ENCODE assay signal across 9 cellular contexts in the genomic region with DNA sequence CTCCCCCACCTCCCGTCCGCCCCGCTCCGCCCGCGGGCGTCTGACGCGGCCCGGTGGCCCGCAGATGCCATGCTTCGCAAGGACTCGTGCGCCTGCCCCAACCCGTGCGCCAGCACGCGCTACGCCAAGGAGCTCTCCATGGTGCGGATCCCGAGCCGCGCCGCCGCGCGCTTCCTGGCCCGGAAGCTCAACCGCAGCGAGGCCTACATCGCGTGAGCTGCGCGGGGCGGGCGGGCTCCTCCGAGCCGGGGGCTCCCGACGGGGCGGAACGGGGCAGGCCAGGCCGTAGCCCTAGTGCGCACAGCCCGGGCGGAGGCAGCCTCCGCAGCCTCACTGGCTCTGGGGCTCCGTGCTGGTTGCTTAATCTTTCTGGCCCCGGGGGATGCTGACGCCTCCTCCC. TPM values are rescaled to one million over a fixed set of nuclear protein-coding genes. Genes with fewer than 3 reads are reported as not detected.
DNase-seq lines count a peak whose midpoint lies in the region; FAIRE-seq lines count a peak whose summit lies in the region.
"Had no signal": no experiment of that assay in that cellular context is flagged by ENCODE, and none has a peak within 500 bp of the region (broad histone marks: within the 10 kb centered on the region; RNA-seq: fewer than 3 reads in every experiment).

No MANE protein-coding gene starts in this region.

- H4K5ac ChIP-seq in mesendoderm (ENCODE audit: low read length): no peak overlapping the region

- no peak overlapping the region for H3K4me2 ChIP-seq in mesendoderm (ENCODE audit: low read length)

- H3K4ac ChIP-seq in mesendoderm (ENCODE audit: low read depth, low read length): no peak overlapping the region

- DNase-seq in GM03348 (ENCODE audit: low spot score) (peak; percentile 67), dermis blood vessel endothelial cell (peak; percentile 86), mesendoderm (peak; percentile 89), NCI-H446 treated with DMSO at 0.1 percent for 48 hours (lab: John Stamatoyannopoulos, UW) (no peak), DMS79 (lab: John Stamatoyannopoulos, UW) (no peak), RCC 7860 (ENCODE audit: low spot score) (no peak)
- peak; percentile 70 for DNase-seq in activated CD4-positive, alpha-beta T cell treated with anti-CD3 and anti-CD28 coated beads for 48 hours

- H4K8ac ChIP-seq in mesendoderm (ENCODE audit: low read depth, low read length): no peak overlapping the region

- no peak overlapping the region for H2BK15ac ChIP-seq in mesendoderm (replicated peaks; ENCODE audit: low read depth)

- H3K27me3 ChIP-seq in mesendoderm (ENCODE audit: insufficient read depth, low read length, poor library complexity): peaks cover 1% of the 10 kb centered on the region
- H3K27me3 ChIP-seq in thymus (ENCODE audit: control insufficient read depth, insufficient read depth): peaks cover 7% of the 10 kb centered on the region

- no peak overlapping the region for H3K18ac ChIP-seq in mesendoderm (ENCODE audit: low read length)

- H3K79me1 ChIP-seq in mesendoderm (ENCODE audit: low read length): no peaks in the 10 kb centered on the region

- no CpG with 5 or more reads among the region's 50 CpGs for WGBS in mesendoderm (ENCODE audit: extremely low coverage, insufficient coverage, low lambda C conversion rate)
- 2% methylated on average over 50 of the region's 50 CpGs for WGBS in thymus

- no peak for FAIRE-seq in RCC 7860 (lab: Jason Lieb, UNC)

- H3K79me2 ChIP-seq in mesendoderm (ENCODE audit: control insufficient read depth, insufficient read depth, low read length): no peaks in the 10 kb centered on the region

- no peak overlapping the region for H3K23ac ChIP-seq in mesendoderm (ENCODE audit: low read length)

- H2BK120ac ChIP-seq in mesendoderm (ENCODE audit: low read depth, low read length): no peak overlapping the region

- no peak overlapping the region for H3K27ac ChIP-seq in mesendoderm (ENCODE audit: low read depth, low read length)
- no peak overlapping the region for H3K27ac ChIP-seq in thymus (ENCODE audit: low read depth)
- H3K27ac ChIP-seq: epithelial cell of prostate had no signal

- no peak overlapping the region for H2AK5ac ChIP-seq in mesendoderm (ENCODE audit: low read length)

- H3K4me1 ChIP-seq in mesendoderm (ENCODE audit: control insufficient read depth, low read depth, low read length): no peaks in the 10 kb centered on the region
- H3K4me1 ChIP-seq in thymus (ENCODE audit: control insufficient read depth, insufficient read depth, low read length): peaks cover 4% of the 10 kb centered on the region

- H3K56ac ChIP-seq in mesendoderm (ENCODE audit: low read length): no peak overlapping the region

- H3K4me3 ChIP-seq in mesendoderm (ENCODE audit: low read length) (no peak overlapping the region), thymus (ENCODE audit: low read length) (peak overlapping the region; percentile 20)

- H3K36me3 ChIP-seq in mesendoderm (ENCODE audit: control insufficient read depth, insufficient read depth, low read length) (no peaks in the 10 kb centered on the region), thymus (ENCODE audit: control insufficient read depth, insufficient read depth) (peaks cover 5% of the 10 kb centered on the region)

- no peak overlapping the region for H2BK5ac ChIP-seq in mesendoderm (ENCODE audit: low read length)

- no peak overlapping the region for H3K9ac ChIP-seq in mesendoderm (ENCODE audit: low read length)

- no peaks in the 10 kb centered on the region for H3K9me3 ChIP-seq in thymus (ENCODE audit: control insufficient read depth)

RNA-seq across cellular contexts. Expression of a gene that starts 2.8 kb away (rescaled TPM):
- total RNA-seq in dermis blood vessel endothelial cell: 0.42 TPM in 1 of 2 replicates, not detected in the other
- 0.27 TPM for polyA plus RNA-seq in mesendoderm (2013, experiment 1 of 2)
- polyA plus RNA-seq in mesendoderm (2013, experiment 2 of 2): 0.31 TPM
- polyA plus RNA-seq in thymus: 10.6 TPM

RNA-seq across cellular contexts. Expression of a gene that starts 6.6 kb away (rescaled TPM):
- total RNA-seq in dermis blood vessel endothelial cell: 14.1 and 17.6 TPM in 2 replicates
- polyA plus RNA-seq in mesendoderm (2013, experiment 1 of 2): 9.7 TPM
- polyA plus RNA-seq in mesendoderm (2013, experiment 2 of 2): 10.1 TPM
- polyA plus RNA-seq in thymus: 8.9 TPM

RNA-seq across cellular contexts. Expression of a gene that starts 8.3 kb away (rescaled TPM):
- 93.6 and 113 TPM in 2 replicates for total RNA-seq in dermis blood vessel endothelial cell
- polyA plus RNA-seq in mesendoderm (2013, experiment 1 of 2): 51.8 TPM
- 53.3 TPM for polyA plus RNA-seq in mesendoderm (2013, experiment 2 of 2)
- polyA plus RNA-seq in thymus: 89.5 TPM

RNA-seq across cellular contexts. Expression of a gene that starts 22.9 kb away (rescaled TPM):
- total RNA-seq in dermis blood vessel endothelial cell: 20.4 and 38.2 TPM in 2 replicates
- 7.0 TPM for polyA plus RNA-seq in mesendoderm (2013, experiment 1 of 2)
- 6.8 TPM for polyA plus RNA-seq in mesendoderm (2013, experiment 2 of 2)
- 33.8 TPM for polyA plus RNA-seq in thymus

RNA-seq across cellular contexts. Expression of a gene that starts 26.8 kb away (rescaled TPM):
- 0.28 TPM in 1 of 2 replicates, not detected in the other for total RNA-seq in dermis blood vessel endothelial cell
- polyA plus RNA-seq in mesendoderm (2013, experiment 1 of 2): 1.1 TPM
- polyA plus RNA-seq in mesendoderm (2013, experiment 2 of 2): 0.53 TPM
- 8.0 TPM for polyA plus RNA-seq in thymus

Comparison
In these comparisons a context has a peak if more than half of its experiments do, and no peak if none do; other contexts are left out.
1. DNase-seq: peak in GM03348 (single experiment), activated CD4-positive, alpha-beta T cell treated with anti-CD3 and anti-CD28 coated beads for 48 hours (single experiment), dermis blood vessel endothelial cell (single experiment) and mesendoderm (single experiment); none in NCI-H446 treated with DMSO at 0.1 percent for 48 hours (single experiment), DMS79 (single experiment) and RCC 7860 (single experiment).